In the genomic region with DNA sequence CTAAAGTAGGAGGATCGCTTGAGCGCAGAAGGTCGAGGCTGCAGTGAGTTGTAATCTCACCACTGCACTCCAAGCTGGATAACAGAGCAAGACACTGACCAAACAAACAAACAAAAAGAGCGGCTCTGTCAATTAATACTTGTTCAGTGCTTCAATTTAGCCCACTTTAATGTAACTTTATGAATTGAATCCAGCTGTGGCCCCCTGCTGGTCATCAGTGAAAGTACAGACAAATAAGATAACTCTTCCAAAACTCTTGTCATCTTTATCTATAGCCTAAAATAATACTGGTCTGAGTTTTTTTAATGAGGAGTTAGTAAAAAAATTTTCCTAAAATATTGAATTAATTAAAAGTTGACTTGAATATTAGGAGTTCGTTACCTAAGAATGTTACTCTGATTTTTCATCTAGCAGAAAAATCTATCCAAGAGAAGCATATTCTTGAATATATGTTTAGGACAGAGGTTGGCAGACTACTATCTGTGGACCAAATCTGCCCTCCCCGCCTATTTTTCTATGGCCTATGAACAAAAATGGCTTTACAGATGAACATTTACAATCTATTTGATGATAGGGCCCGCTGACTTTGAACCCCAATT, we compare ENCODE assay signal across 9 cellular contexts. TPM values are rescaled to one million over a fixed set of nuclear protein-coding genes. Genes with fewer than 3 reads are reported as not detected.
A peak's percentile ranks its signal among the peaks of the same experiment; 100 is the strongest.
DNase-seq lines count a peak whose midpoint lies in the region; ATAC-seq and TF ChIP-seq lines count a peak whose summit lies in the region.
"Had no signal": no experiment of that assay in that cellular context is flagged by ENCODE, and none has a peak within 500 bp of the region (broad histone marks: within the 10 kb centered on the region; RNA-seq: fewer than 3 reads in every experiment).

No MANE protein-coding gene starts in this region.

- no peak overlapping the region for H3K4me3 Mint-ChIP-seq in activated naive CD4-positive, alpha-beta T cell treated with anti-CD3 and anti-CD28 coated beads for 36 hours
- H3K4me3 Mint-ChIP-seq: activated naive CD8-positive, alpha-beta T cell treated with anti-CD3 and anti-CD28 coated beads, Interleukin-2, amount 10 ng/mL, durations not matched to agents 7 days and 5 days had no signal

- H3K27me3 ChIP-seq in smooth muscle cell (ENCODE audit: low read depth) = no peaks in the 10 kb centered on the region

- no peak overlapping the region for H2AFZ ChIP-seq in smooth muscle cell (ENCODE audit: low read depth)

- H3K27ac ChIP-seq in RWPE1 (no peak overlapping the region), smooth muscle cell (ENCODE audit: low read depth) (no peak overlapping the region)

- H3K4me1 Mint-ChIP-seq in activated naive CD4-positive, alpha-beta T cell treated with anti-CD3 and anti-CD28 coated beads for 36 hours (ENCODE audit: low read depth) = no peaks in the 10 kb centered on the region

- no peak overlapping the region for H3K4me2 ChIP-seq in smooth muscle cell

- CTCF ChIA-PET in RWPE1 (lab: Yijun Ruan, JAX) = interaction anchor here (0.5 to 1.5 kb wide), 7 partner anchors 9 to 858 kb away, joined by 4 to 6 read pairs (median 4); no protein-coding TSS in a partner anchor
- CTCF ChIA-PET in activated naive CD4-positive, alpha-beta T cell treated with anti-CD3 and anti-CD28 coated beads for 36 hours (lab: Charles Lee) = interaction anchor here (0.7 to 3.9 kb wide), 12 partner anchors 8 to 104 kb away, joined by 3 to 62 read pairs (median 3); a partner anchor contains a TSS

- intact Hi-C loops in activated naive CD4-positive, alpha-beta T cell treated with anti-CD3 and anti-CD28 coated beads for 36 hours (cut with micrococcal nuclease) = loop anchor here (1.0 to 2.0 kb wide), 5 partner anchors 92 to 358 kb away; no protein-coding TSS in a partner anchor
- intact Hi-C loops in left cardiac atrium (cut with DNase I) = loop anchor here (1.0 to 10.0 kb wide), 3 partner anchors 64 to 101 kb away; a partner anchor contains a TSS

- H3F3A ChIP-seq in smooth muscle cell (ENCODE audit: low read depth) = no peaks in the 10 kb centered on the region

- H3K4me1 ChIP-seq in smooth muscle cell (ENCODE audit: low read depth) = no peaks in the 10 kb centered on the region

- H3K9me3 Mint-ChIP-seq in activated naive CD4-positive, alpha-beta T cell treated with anti-CD3 and anti-CD28 coated beads for 36 hours = no peaks in the 10 kb centered on the region
- H3K9me3 Mint-ChIP-seq: activated naive CD8-positive, alpha-beta T cell treated with anti-CD3 and anti-CD28 coated beads, Interleukin-2, amount 10 ng/mL, durations not matched to agents 7 days and 5 days had no signal

- no peaks in the 10 kb centered on the region for H3K36me3 Mint-ChIP-seq in activated naive CD4-positive, alpha-beta T cell treated with anti-CD3 and anti-CD28 coated beads for 36 hours (ENCODE audit: low read depth)
- H3K36me3 Mint-ChIP-seq: activated naive CD8-positive, alpha-beta T cell treated with anti-CD3 and anti-CD28 coated beads, Interleukin-2, amount 10 ng/mL, durations not matched to agents 7 days and 5 days had no signal

- H3K4me3 ChIP-seq in smooth muscle cell = no peak overlapping the region

- POLR2A ChIA-PET in RWPE1 (lab: Yijun Ruan, JAX; ENCODE audit: low non-redundant PET) = no interaction called here

- no peaks in the 10 kb centered on the region for H3K36me3 ChIP-seq in smooth muscle cell (ENCODE audit: low read depth)

- no peak overlapping the region for H3K9ac ChIP-seq in smooth muscle cell (ENCODE audit: low read depth)

- WGBS in smooth muscle cell (ENCODE audit: low lambda C conversion rate) = 59% methylated on average over 7 of the region's 7 CpGs

- DNase-seq in ELR (ENCODE audit: low read depth) = peak; percentile 59
- DNase-seq in RWPE1 (ENCODE audit: low spot score) = peak; percentile 33
- DNase-seq in activated naive CD4-positive, alpha-beta T cell treated with anti-CD3 and anti-CD28 coated beads for 36 hours = peak; percentile 60
- peak; percentile 42 for DNase-seq in left cardiac atrium
- DNase-seq in smooth muscle cell (lab: John Stamatoyannopoulos, UW; ENCODE audit: unreplicated experiment) = no peak
- DNase-seq: activated naive CD8-positive, alpha-beta T cell treated with anti-CD3 and anti-CD28 coated beads, Interleukin-2, amount 10 ng/mL, durations not matched to agents 7 days and 5 days had no signal

- ATAC-seq in HG03378 (IDR thresholded peaks at IDR 0.05; ENCODE audit: unreplicated experiment) (peak; percentile 75), left cardiac atrium (no peak), GM18498 (IDR thresholded peaks at IDR 0.05; ENCODE audit: unreplicated experiment) (no peak), GM21390 (IDR thresholded peaks at IDR 0.05; ENCODE audit: unreplicated experiment) (no peak)

- TF ChIP-seq CTCF in RWPE1 (conservative IDR thresholded peaks at IDR 0.05; ENCODE audit: low read depth) = peak; percentile 86
- TF ChIP-seq CTCF in smooth muscle cell (IDR thresholded peaks at IDR 0.05; ENCODE audit: borderline replicate concordance, insufficient read depth, poor library complexity, severe bottlenecking) = peak; percentile 93

- H3K79me2 ChIP-seq in smooth muscle cell (ENCODE audit: low read depth) = no peaks in the 10 kb centered on the region

- no peaks in the 10 kb centered on the region for H3K27me3 Mint-ChIP-seq in activated naive CD4-positive, alpha-beta T cell treated with anti-CD3 and anti-CD28 coated beads for 36 hours (ENCODE audit: low read depth)
- H3K27me3 Mint-ChIP-seq: activated naive CD8-positive, alpha-beta T cell treated with anti-CD3 and anti-CD28 coated beads, Interleukin-2, amount 10 ng/mL, durations not matched to agents 7 days and 5 days had no signal

- no peaks in the 10 kb centered on the region for H4K20me1 ChIP-seq in smooth muscle cell (ENCODE audit: low read depth)

- H3K9me3 ChIP-seq in smooth muscle cell (replicated peaks; ENCODE audit: low read depth) = no peaks in the 10 kb centered on the region

- no peak overlapping the region for H3K27ac Mint-ChIP-seq in activated naive CD4-positive, alpha-beta T cell treated with anti-CD3 and anti-CD28 coated beads for 36 hours
- H3K27ac Mint-ChIP-seq: activated naive CD8-positive, alpha-beta T cell treated with anti-CD3 and anti-CD28 coated beads, Interleukin-2, amount 10 ng/mL, durations not matched to agents 7 days and 5 days had no signal

RNA-seq across cellular contexts. Expression of a gene that starts 26.1 kb away (rescaled TPM):
- total RNA-seq in activated naive CD4-positive, alpha-beta T cell treated with anti-CD3 and anti-CD28 coated beads for 36 hours = 100 to 1,000 TPM; 124 to 132 TPM
- total RNA-seq in left cardiac atrium (100 to 1,000 TPM; 570 to 588 TPM), smooth muscle cell (127 and 132 TPM in 2 replicates)
- 304 and 308 TPM in 2 replicates for polyA plus RNA-seq in smooth muscle cell

RNA-seq across cellular contexts. Expression of a gene that starts 26.2 kb away (rescaled TPM):
- total RNA-seq in activated naive CD4-positive, alpha-beta T cell treated with anti-CD3 and anti-CD28 coated beads for 36 hours = 10 to 100 TPM; 18.5 to 21.2 TPM
- 10 to 100 TPM; 16.8 to 18.3 TPM for total RNA-seq in left cardiac atrium
- 35.1 and 37.6 TPM in 2 replicates for total RNA-seq in smooth muscle cell
- polyA plus RNA-seq in smooth muscle cell = 9.4 and 11.4 TPM in 2 replicates
